ENCODE assay signal across 12 cellular contexts in the genomic region with DNA sequence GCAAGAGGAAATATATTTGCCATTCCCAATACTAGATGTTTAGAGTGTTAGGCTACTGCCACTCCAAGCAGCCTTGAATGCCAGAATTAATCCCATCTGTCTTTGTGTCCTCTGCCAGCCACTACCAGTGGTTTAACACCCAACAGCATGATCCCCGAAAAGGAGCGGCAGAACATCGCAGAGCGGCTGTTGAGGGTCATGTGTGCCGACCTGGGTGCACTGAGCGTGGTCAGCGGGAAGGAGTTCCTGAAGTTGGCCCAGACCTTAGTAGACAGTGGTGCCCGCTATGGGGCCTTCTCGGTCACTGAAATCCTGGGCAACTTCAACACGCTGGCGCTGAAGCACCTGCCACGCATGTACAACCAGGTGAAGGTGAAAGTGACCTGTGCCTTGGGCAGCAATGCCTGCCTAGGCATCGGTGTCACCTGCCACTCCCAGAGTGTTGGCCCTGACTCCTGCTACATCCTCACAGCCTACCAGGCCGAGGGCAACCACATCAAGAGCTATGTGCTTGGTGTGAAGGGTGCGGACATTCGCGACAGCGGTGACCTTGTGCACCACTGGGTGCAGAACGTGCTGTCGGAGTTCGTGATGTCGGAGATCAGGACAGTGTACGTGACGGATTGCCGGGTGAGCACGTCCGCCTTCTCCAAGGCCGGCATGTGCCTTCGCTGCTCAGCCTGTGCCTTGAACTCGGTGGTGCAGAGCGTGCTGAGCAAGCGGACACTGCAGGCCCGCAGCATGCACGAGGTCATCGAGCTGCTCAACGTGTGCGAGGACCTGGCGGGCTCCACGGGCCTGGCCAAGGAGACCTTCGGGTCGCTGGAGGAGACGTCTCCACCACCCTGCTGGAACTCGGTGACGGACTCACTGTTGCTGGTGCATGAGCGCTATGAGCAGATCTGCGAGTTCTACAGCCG. TPM values are rescaled to one million over a fixed set of nuclear protein-coding genes. Genes with fewer than 3 reads are reported as not detected.
"Had no signal": no experiment of that assay in that cellular context is flagged by ENCODE, and none has a peak within 500 bp of the region (broad histone marks: within the 10 kb centered on the region; RNA-seq: fewer than 3 reads in every experiment).

No MANE protein-coding gene starts in this region.

- H3K4me1 ChIP-seq: gastroesophageal sphincter, psoas muscle, tibial artery had no signal

- ATAC-seq: activated T-helper 17 cell treated with anti-CD3 and anti-CD28 coated beads, Interleukin-2, amount 50 U/mL, for 72 hours; gastroesophageal sphincter; naive thymus-derived CD8-positive, alpha-beta T cell; psoas muscle; sciatic nerve; stimulated activated effector memory CD8-positive, alpha-beta T cell treated with anti-CD3 and anti-CD28 coated beads, Interleukin-12 subunit alpha, Interleukin-12 subunit beta, amount 100 ng/mL, for 72 hours had no signal

- H3K4me3 ChIP-seq: gastroesophageal sphincter, psoas muscle, tibial artery had no signal

- DNase-seq: activated CD4-positive, alpha-beta T cell treated with anti-CD3 and anti-CD28 coated beads, Interleukin-2, amount 10 ng/mL, durations not matched to agents 7 days and 5 days; activated naive CD4-positive, alpha-beta T cell treated with anti-CD3 and anti-CD28 coated beads, Interleukin-2, amount 10 ng/mL, durations not matched to agents 7 days and 5 days; naive thymus-derived CD8-positive, alpha-beta T cell; stimulated activated CD4-positive, alpha-beta T cell treated with anti-CD3 and anti-CD28 coated beads, Interleukin-1b, Interleukin-23, amount 100 ng/mL, for 48 hours; SW 1271 had no signal

- H3K9me3 ChIP-seq: gastroesophageal sphincter, psoas muscle had no signal

- H3K27ac ChIP-seq: gastroesophageal sphincter, psoas muscle, tibial artery had no signal

- H3K27me3 ChIP-seq: gastroesophageal sphincter, tibial artery had no signal

RNA-seq across cellular contexts. Expression of gene AMBP, which starts 29.3 kb away (rescaled TPM):
- total RNA-seq: activated CD4-positive, alpha-beta T cell treated with anti-CD3 and anti-CD28 coated beads, Interleukin-2, amount 10 ng/mL, durations not matched to agents 7 days and 5 days; activated T-helper 17 cell treated with anti-CD3 and anti-CD28 coated beads, Interleukin-2, amount 50 U/mL, for 72 hours; astrocyte; gastroesophageal sphincter; naive thymus-derived CD8-positive, alpha-beta T cell; sciatic nerve had no signal
- polyA plus RNA-seq: naive thymus-derived CD8-positive, alpha-beta T cell; psoas muscle had no signal

RNA-seq across cellular contexts. Expression of gene KIF12, which starts 50.3 kb away (rescaled TPM):
- total RNA-seq: activated CD4-positive, alpha-beta T cell treated with anti-CD3 and anti-CD28 coated beads, Interleukin-2, amount 10 ng/mL, durations not matched to agents 7 days and 5 days; activated T-helper 17 cell treated with anti-CD3 and anti-CD28 coated beads, Interleukin-2, amount 50 U/mL, for 72 hours; gastroesophageal sphincter; naive thymus-derived CD8-positive, alpha-beta T cell had no signal
- polyA plus RNA-seq: naive thymus-derived CD8-positive, alpha-beta T cell had no signal
